In genomic region chr4:109390369-109390768, GRCh38 we compare ENCODE assay signal across 20 cellular contexts. TPM values are rescaled to one million over a fixed set of nuclear protein-coding genes. Genes with fewer than 3 reads are reported as not detected.
DNase-seq lines count a peak whose midpoint lies in the region; ATAC-seq, FAIRE-seq and TF ChIP-seq lines count a peak whose summit lies in the region.
"Had no signal": no experiment of that assay in that cellular context is flagged by ENCODE, and none has a peak within 500 bp of the region (broad histone marks: within the 10 kb centered on the region; RNA-seq: fewer than 3 reads in every experiment).

No MANE protein-coding gene starts in this region.

- H3K9me1 ChIP-seq in K562 (ENCODE audit: control insufficient read depth, insufficient read depth, low read length): no peaks in the 10 kb centered on the region

- FAIRE-seq in K562 (lab: Jason Lieb, UNC): peak; percentile 64
- FAIRE-seq: frontal cortex, islet of Langerhans had no signal

- TF ChIP-seq CTCF in K562 (IDR thresholded peaks at IDR 0.05 in 2 of 3, conservative IDR thresholded peaks at IDR 0.05 in 1 of 3; ENCODE audit: insufficient read depth in 2 of 3, low read depth in 1 of 3, low read length in 3 of 3): no peak

- H3K4me2 ChIP-seq in K562 (ENCODE audit: insufficient read depth, low read length): no peak overlapping the region

- no peak overlapping the region for H3K4me3 ChIP-seq in K562
- H3K4me3 ChIP-seq: lung, skin epidermis, thyroid gland had no signal

- H3K9me3 ChIP-seq in K562 (replicated peaks; ENCODE audit: control insufficient read depth, insufficient read depth, low read depth, low read length): no peaks in the 10 kb centered on the region
- H3K9me3 ChIP-seq: neutrophil, thyroid gland had no signal

- in situ Hi-C loops in K562 (cut with MboI): no loop called here

- intact Hi-C loops in K562 (cut with micrococcal nuclease): no loop called here

- no peak overlapping the region for H3K27ac ChIP-seq in K562 (ENCODE audit: extremely low read depth, low read depth, low read length)
- H3K27ac ChIP-seq: neutrophil, skin epidermis, thyroid gland had no signal

- H3K9ac ChIP-seq in K562 (ENCODE audit: insufficient read depth in 1 of 2, low read depth in 2 of 2, low read length in 2 of 2): no peak overlapping the region

- no peaks in the 10 kb centered on the region for H3K36me3 ChIP-seq in K562 (ENCODE audit: control insufficient read depth, insufficient read depth, low read length)
- H3K36me3 ChIP-seq: neutrophil, thyroid gland had no signal

- no peaks in the 10 kb centered on the region for H4K20me1 ChIP-seq in K562 (replicated peaks; ENCODE audit: control insufficient read depth, insufficient read depth, low read length)

- POLR2A ChIA-PET in K562 (lab: Yijun Ruan, JAX): no interaction called here

- no peaks in the 10 kb centered on the region for H3K79me2 ChIP-seq in K562 (ENCODE audit: control insufficient read depth, insufficient read depth, low read length)

- peaks cover 0 to 5% of the 10 kb centered on the region in 2 experiments; a peak in 3 of 5 replicates for H3K4me1 ChIP-seq in K562 (replicated peaks in 1 of 2; ENCODE audit: control insufficient read depth in 2 of 2, insufficient read depth in 2 of 2, low read length in 2 of 2)

- H2AFZ ChIP-seq in K562 (ENCODE audit: low read depth, low read length): no peak overlapping the region

- no TSS peak for BruUV-seq in K562 (replicated peaks; lab: Mats Ljungman, UMichigan)

- CTCF ChIA-PET in K562 (lab: Yijun Ruan, JAX; ENCODE audit: low intra/inter-chr PET ratio): no interaction called here

- no peak for DNase-seq in K562 (ENCODE audit: extremely low read depth in 1 of 4, low spot score in 3 of 4)
- no peak for DNase-seq in NCI-H146 treated with DMSO at 0.1 percent for 48 hours (lab: John Stamatoyannopoulos, UW; ENCODE audit: unreplicated experiment)
- no peak for DNase-seq in activated effector memory CD4-positive, alpha-beta T cell treated with Interleukin-2 at 50 U/mL for 16 hours
- DNase-seq: CD4-positive, CD25-positive, alpha-beta regulatory T cell; GDM1; hypothalamus; NCI-H524 treated with DMSO at 0.1 percent for 48 hours; stimulated activated CD4-positive, alpha-beta T cell treated with anti-CD3 and anti-CD28 coated beads, Interleukin-2, amount 100 ng/mL, for 24 hours; stimulated activated naive B cell treated with anti-CD40 and anti-IgM and Interleukin-4, amounts not matched to agents 10 μg/mL and 1 μg/mL and 100 μg/mL, for 72 hours; thyroid gland had no signal

- no peaks in the 10 kb centered on the region for H3K27me3 ChIP-seq in K562 (ENCODE audit: control insufficient read depth in 2 of 2, insufficient read depth in 2 of 2, low read length in 2 of 2)
- H3K27me3 ChIP-seq: thyroid gland had no signal

- TF ChIP-seq RAD21 in K562 (CRISPR knock-in tag; conservative IDR thresholded peaks at IDR 0.05 in 1 of 2, IDR thresholded peaks at IDR 0.05 in 1 of 2): no peak

- TF ChIP-seq POLR2A in K562 (conservative IDR thresholded peaks at IDR 0.05): no peak

- TF ChIP-seq EP300 in K562 (IDR thresholded peaks at IDR 0.05; ENCODE audit: low read length): no peak

- ATAC-seq in GM19023 (IDR thresholded peaks at IDR 0.05; ENCODE audit: unreplicated experiment): peak; percentile 45
- peak; percentile 32 for ATAC-seq in GM21576 (IDR thresholded peaks at IDR 0.05; ENCODE audit: unreplicated experiment)
- peak; percentile 53 for ATAC-seq in HG03095 (IDR thresholded peaks at IDR 0.05; ENCODE audit: unreplicated experiment)
- ATAC-seq in K562: no peak
- ATAC-seq in HG03442 (IDR thresholded peaks at IDR 0.05; ENCODE audit: unreplicated experiment): no peak
- ATAC-seq: esophagus mucosa; stimulated activated naive B cell treated with anti-CD40 and anti-IgM and Interleukin-4, amounts not matched to agents 10 μg/mL and 1 μg/mL and 100 μg/mL, for 72 hours had no signal

TF ChIP-seq in K562, 482 proteins besides CTCF, POLR2A, EP300 and RAD21:
- no peak for TF ChIP-seq ZNF444 (CRISPR knock-in tag; IDR thresholded peaks at IDR 0.05)
- no peak for TF ChIP-seq HDAC3 (IDR thresholded peaks at IDR 0.05; ENCODE audit: borderline replicate concordance, partially characterized antibody)
- TF ChIP-seq GMEB1 (CRISPR knock-in tag; IDR thresholded peaks at IDR 0.05): no peak
- TF ChIP-seq EWSR1 (IDR thresholded peaks at IDR 0.05; ENCODE audit: borderline replicate concordance, low read depth, partially characterized antibody): no peak
- TF ChIP-seq NCOA6 (IDR thresholded peaks at IDR 0.05): no peak
- no peak for TF ChIP-seq USF2 (CRISPR knock-in tag; IDR thresholded peaks at IDR 0.05)
- no peak for TF ChIP-seq HDAC6 (IDR thresholded peaks at IDR 0.05; ENCODE audit: low read depth, low read length)
- TF ChIP-seq MYNN (IDR thresholded peaks at IDR 0.05): no peak
- TF ChIP-seq MYNN (CRISPR knock-in tag; IDR thresholded peaks at IDR 0.05): no peak
- no peak for TF ChIP-seq HEY1 (CRISPR knock-in tag; IDR thresholded peaks at IDR 0.05; ENCODE audit: borderline replicate concordance)
- TF ChIP-seq ATF1 (CRISPR knock-in tag; IDR thresholded peaks at IDR 0.05): no peak
- TF ChIP-seq ATF1 (tag; IDR thresholded peaks at IDR 0.05): no peak
- TF ChIP-seq SNAPC5 (CRISPR knock-in tag; IDR thresholded peaks at IDR 0.05): no peak
- no peak for TF ChIP-seq KLF10 (CRISPR knock-in tag; IDR thresholded peaks at IDR 0.05)
- TF ChIP-seq CHCHD3 (CRISPR knock-in tag; IDR thresholded peaks at IDR 0.05): no peak
- TF ChIP-seq ZNF740 (CRISPR knock-in tag; IDR thresholded peaks at IDR 0.05): no peak
- TF ChIP-seq ZNF740 (tag; IDR thresholded peaks at IDR 0.05): no peak
- no peak for TF ChIP-seq PURB (CRISPR knock-in tag; IDR thresholded peaks at IDR 0.05; ENCODE audit: low read depth)
- TF ChIP-seq PML (IDR thresholded peaks at IDR 0.05; ENCODE audit: low read length): no peak
- TF ChIP-seq LARP7 (IDR thresholded peaks at IDR 0.05): no peak

RNA-seq across cellular contexts. Expression of gene SEC24B, which starts 43.2 kb away (rescaled TPM):
- 44.6 and 69.7 TPM in 2 replicates for total RNA-seq in K562 (2011; cell fraction: chromatin; rRNA removed; ENCODE audit: low replicate concordance)
- 20.8 and 24.6 TPM in 2 replicates for total RNA-seq in K562 (2011; cell fraction: nucleolus; rRNA removed)
- total RNA-seq in K562 (2011; cell fraction: nucleoplasm; rRNA removed): 30.9 and 31.2 TPM in 2 replicates
- 7.0 and 8.8 TPM in 2 replicates for total RNA-seq in K562 (2014; rRNA removed)
- 17.1 and 19.6 TPM in 2 replicates for total RNA-seq in K562 (2014; rRNA removed; fragmentation: Illumina TruSeq; extraction: Trizol)
- 20.5 and 21.9 TPM in 2 replicates for total RNA-seq in K562 (2015; rRNA removed; fragmentation: Illumina TruSeq; extraction: Trizol)
- 21.9 and 22.2 TPM in 2 replicates for total RNA-seq in K562 (2021)
- polyA plus RNA-seq in K562 (2011; rRNA removed): 46.4 and 50.3 TPM in 2 replicates
- polyA plus RNA-seq in K562 (2011; cell fraction: cytosol; rRNA removed): 41.4 and 53.6 TPM in 2 replicates
- polyA plus RNA-seq in K562 (2011; cell fraction: nucleus; rRNA removed): 40.6 and 52.7 TPM in 2 replicates
- 15.9 and 16.5 TPM in 2 replicates for polyA plus RNA-seq in K562 (2012)
- 24.3 and 27.4 TPM in 2 replicates for polyA plus RNA-seq in K562 (2014; fragmentation: Illumina TruSeq; extraction: Trizol)
- 1 to 10 TPM; 6.3 to 8.1 TPM for polyA plus RNA-seq in K562 (2014; fragmentation: Nextera tagmentation; extraction: Ambion mirVana)
- polyA plus RNA-seq in K562 (2014; rRNA removed): 15.2 and 20.1 TPM in 2 replicates
- polyA minus RNA-seq in K562 (2011; rRNA and poly(A)+ RNA removed): 112 and 115 TPM in 2 replicates
- 24.7 and 31.1 TPM in 2 replicates for polyA minus RNA-seq in K562 (2011; cell fraction: cytosol; rRNA and poly(A)+ RNA removed)
- polyA minus RNA-seq in K562 (2011; cell fraction: nucleus; rRNA and poly(A)+ RNA removed): 26.4 and 48.2 TPM in 2 replicates

Comparison
In these comparisons a context has a peak if more than half of its experiments do, and no peak if none do; other contexts are left out.
1. ATAC-seq: peak in GM19023 (single experiment), GM21576 (single experiment) and HG03095 (single experiment); none in K562 (single experiment) and HG03442 (single experiment).